Comparison of ENCODE assay signal across 9 cellular contexts in the genomic region with DNA sequence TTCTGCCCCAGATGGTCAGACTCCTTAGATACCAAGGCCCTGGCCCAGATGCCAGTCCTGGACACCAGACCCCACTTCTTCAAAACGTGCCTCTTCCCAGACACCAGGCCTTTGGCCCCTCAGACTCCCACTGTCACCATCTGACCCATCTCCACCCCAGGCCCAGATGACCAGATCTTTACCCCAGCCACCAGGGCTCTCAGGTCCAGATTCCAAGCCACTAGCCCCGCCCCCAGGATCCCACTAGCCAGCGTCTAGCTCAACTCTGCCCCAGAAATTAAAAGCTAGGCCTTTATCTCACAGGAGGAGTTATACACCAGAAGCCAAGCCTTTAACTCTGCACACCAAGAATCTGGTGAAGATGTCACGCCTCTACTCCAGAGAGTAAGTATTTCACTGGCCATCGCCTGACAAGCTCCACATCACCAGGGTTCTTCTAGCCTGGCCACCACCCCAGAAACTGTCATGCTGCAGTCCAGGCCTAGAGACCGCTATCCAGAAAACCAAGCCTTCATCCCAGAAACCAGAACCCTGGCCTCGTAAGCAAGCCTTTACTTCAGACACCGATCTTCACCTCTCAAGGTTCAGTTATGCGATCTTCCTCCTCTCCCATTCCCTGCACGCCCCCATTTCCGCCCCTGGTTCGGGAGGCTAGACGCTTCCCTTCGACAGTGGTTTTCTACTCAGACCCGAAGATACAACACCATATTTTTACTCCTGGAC. TPM values are rescaled to one million over a fixed set of nuclear protein-coding genes. Genes with fewer than 3 reads are reported as not detected.
DNase-seq lines count a peak whose midpoint lies in the region; ATAC-seq, FAIRE-seq and TF ChIP-seq lines count a peak whose summit lies in the region.
"Had no signal": no experiment of that assay in that cellular context is flagged by ENCODE, and none has a peak within 500 bp of the region (broad histone marks: within the 10 kb centered on the region; RNA-seq: fewer than 3 reads in every experiment).

No MANE protein-coding gene starts in this region.

- POLR2A ChIA-PET in BJ (lab: Charles Lee), result interaction anchor here (0.5 kb wide), 1 partner anchor 407 kb away, joined by 3 read pairs; no protein-coding TSS in a partner anchor

- H3K36me3 ChIP-seq in BJ (ENCODE audit: control insufficient read depth, insufficient read depth, low read length), result peaks cover 10% of the 10 kb centered on the region
- H3K36me3 ChIP-seq in MM.1S (replicated peaks; ENCODE audit: insufficient read depth, low read length), result no peaks in the 10 kb centered on the region; the same call in 1 of the 2 replicates
- H3K36me3 ChIP-seq in duodenal mucosa (ENCODE audit: control insufficient read depth in 1 of 2, insufficient read depth in 2 of 2, low read length in 2 of 2), result peaks cover 22 to 38% of the 10 kb centered on the region in 2 donors

- H3K9ac ChIP-seq in MM.1S (ENCODE audit: low read length) (peak overlapping the region; percentile 91), duodenal mucosa (ENCODE audit: low read depth in 1 of 2, low read length in 2 of 2) (peak overlapping the region; percentile 77 to 97)

- H3K27ac ChIP-seq in MM.1S (ENCODE audit: low read length) (peak overlapping the region; percentile 32; the same call in 1 of the 2 replicates), duodenal mucosa (ENCODE audit: low read depth, low read length) (peak overlapping the region; percentile 49)

- H2AFZ ChIP-seq in MM.1S (ENCODE audit: low read length), result peak overlapping the region; percentile 62

- no peaks in the 10 kb centered on the region for H3K9me3 Mint-ChIP-seq in natural killer cell treated with Interleukin-12 subunit alpha and Interleukin-12 subunit beta and Interleukin-15 and Interleukin-18, amount 100 ng/mL, for 72 hours

- H3F3A ChIP-seq in MM.1S (ENCODE audit: insufficient read depth, low read length), result no peaks in the 10 kb centered on the region

- H4K20me1 ChIP-seq in MM.1S (ENCODE audit: insufficient read depth, low read length), result no peaks in the 10 kb centered on the region

- CTCF ChIA-PET in BJ (lab: Yijun Ruan, JAX), result interaction anchor here (1.9 kb wide), 1 partner anchor 171 kb away, joined by 6 read pairs; no protein-coding TSS in a partner anchor

- H3K4me3 ChIP-seq in BJ (ENCODE audit: low read depth, low read length) (peak overlapping the region; percentile 73), MM.1S (ENCODE audit: low read length) (peak overlapping the region; percentile 94), duodenal mucosa (ENCODE audit: low read depth in 1 of 2, low read length in 2 of 2) (peak overlapping the region; percentile 96 to 99)

- no peaks in the 10 kb centered on the region for H3K27me3 Mint-ChIP-seq in natural killer cell treated with Interleukin-12 subunit alpha and Interleukin-12 subunit beta and Interleukin-15 and Interleukin-18, amount 100 ng/mL, for 72 hours

- H3K9me3 ChIP-seq in MM.1S (replicated peaks; ENCODE audit: insufficient read depth, low read length) (no peaks in the 10 kb centered on the region), duodenal mucosa (ENCODE audit: control insufficient read depth in 1 of 2, low read length in 2 of 2) (no peaks in the 10 kb centered on the region)

- H3K27me3 ChIP-seq in BJ (ENCODE audit: control insufficient read depth, insufficient read depth, low read length), result no peaks in the 10 kb centered on the region
- H3K27me3 ChIP-seq in MM.1S (replicated peaks; ENCODE audit: insufficient read depth, low read length), result no peaks in the 10 kb centered on the region
- H3K27me3 ChIP-seq in duodenal mucosa (ENCODE audit: control insufficient read depth in 1 of 2, insufficient read depth in 2 of 2, low read length in 2 of 2), result no peaks in the 10 kb centered on the region

- H3K9me2 ChIP-seq in MM.1S (replicated peaks; ENCODE audit: insufficient read depth, low read length), result no peaks in the 10 kb centered on the region

- peaks cover 9% of the 10 kb centered on the region for H3K36me3 Mint-ChIP-seq in natural killer cell treated with Interleukin-12 subunit alpha and Interleukin-12 subunit beta and Interleukin-15 and Interleukin-18, amount 100 ng/mL, for 72 hours

- DNase-seq in BJ (ENCODE audit: low read depth), result no peak
- no peak for DNase-seq in MM.1S
- DNase-seq in natural killer cell treated with Interleukin-12 subunit alpha and Interleukin-12 subunit beta and Interleukin-15 and Interleukin-18, amount 100 ng/mL, for 72 hours (ENCODE audit: low spot score), result no peak
- DNase-seq in mucosa of gallbladder (ENCODE audit: low spot score), result no peak
- no peak for DNase-seq in GM12892 (ENCODE audit: insufficient read length)
- DNase-seq in NCI-H2081 treated with DMSO at 0.1 percent for 48 hours (lab: John Stamatoyannopoulos, UW), result no peak

- H3K4me1 Mint-ChIP-seq in natural killer cell treated with Interleukin-12 subunit alpha and Interleukin-12 subunit beta and Interleukin-15 and Interleukin-18, amount 100 ng/mL, for 72 hours (ENCODE audit: low read depth in 2 of 2), result peaks cover 31 to 37% of the 10 kb centered on the region in 2 donors

- no peak for FAIRE-seq in GM12892 (lab: Jason Lieb, UNC)

- TF ChIP-seq CTCF in BJ (IDR thresholded peaks at IDR 0.05; ENCODE audit: insufficient read depth, low read depth, low read length) (no peak), MM.1S (IDR thresholded peaks at IDR 0.05; ENCODE audit: low read length) (no peak)

- peaks cover 58% of the 10 kb centered on the region for H3K79me2 ChIP-seq in MM.1S (ENCODE audit: low read length)

- no peak for TF ChIP-seq POLR2A in GM12892 (IDR thresholded peaks at IDR 0.05; ENCODE audit: low read depth, low read length)

- H3K27ac Mint-ChIP-seq in natural killer cell treated with Interleukin-12 subunit alpha and Interleukin-12 subunit beta and Interleukin-15 and Interleukin-18, amount 100 ng/mL, for 72 hours, result peak overlapping the region; percentile 95 to 99

- H3K4me1 ChIP-seq in MM.1S (ENCODE audit: low read length), result peaks cover 14% of the 10 kb centered on the region
- H3K4me1 ChIP-seq in duodenal mucosa (ENCODE audit: control insufficient read depth in 1 of 2, insufficient read depth in 2 of 2, low read length in 2 of 2), result peaks cover 21 to 24% of the 10 kb centered on the region in 2 donors

- no peak for ATAC-seq in natural killer cell treated with Interleukin-12 subunit alpha and Interleukin-12 subunit beta and Interleukin-15 and Interleukin-18, amount 100 ng/mL, for 72 hours
- ATAC-seq in HG02938 (IDR thresholded peaks at IDR 0.05; ENCODE audit: unreplicated experiment), result no peak

- H3K4me2 ChIP-seq in MM.1S (ENCODE audit: low read depth, low read length), result peak overlapping the region; percentile 85

- H3K4me3 Mint-ChIP-seq in natural killer cell treated with Interleukin-12 subunit alpha and Interleukin-12 subunit beta and Interleukin-15 and Interleukin-18, amount 100 ng/mL, for 72 hours, result peak overlapping the region; percentile 99

RNA-seq across cellular contexts. Expression of a gene that starts 0.6 kb away (rescaled TPM):
- 20.7 and 39.8 TPM in 2 replicates for polyA plus RNA-seq in BJ (2011; rRNA removed)
- polyA minus RNA-seq in BJ (2011; rRNA and poly(A)+ RNA removed), result 41.7 and 60.5 TPM in 2 replicates
- total RNA-seq in natural killer cell treated with Interleukin-12 subunit alpha and Interleukin-12 subunit beta and Interleukin-15 and Interleukin-18, amount 100 ng/mL, for 72 hours, result 10 to 100 TPM; 42.2 to 46.1 TPM
- 45.8 TPM for total RNA-seq in mucosa of gallbladder
- 10.3 TPM for polyA plus RNA-seq in GM12892 (2012; ENCODE audit: missing spikeins)

RNA-seq across cellular contexts. Expression of a gene that starts 0.8 kb away (rescaled TPM):
- 8.9 and 28.5 TPM in 2 replicates for polyA plus RNA-seq in BJ (2011; rRNA removed)
- polyA minus RNA-seq in BJ (2011; rRNA and poly(A)+ RNA removed), result 4.1 and 5.0 TPM in 2 replicates
- 10 to 100 TPM; 75.9 to 95.7 TPM for total RNA-seq in natural killer cell treated with Interleukin-12 subunit alpha and Interleukin-12 subunit beta and Interleukin-15 and Interleukin-18, amount 100 ng/mL, for 72 hours
- total RNA-seq in mucosa of gallbladder, result 121 TPM
- polyA plus RNA-seq in GM12892 (2012; ENCODE audit: missing spikeins), result 125 TPM

RNA-seq across cellular contexts. Expression of a gene that starts 4.8 kb away (rescaled TPM):
- not detected in 2 replicates for polyA plus RNA-seq in BJ (2011; rRNA removed)
- polyA minus RNA-seq in BJ (2011; rRNA and poly(A)+ RNA removed), result not detected in 2 replicates
- 1 to 10 TPM; 1.2 to 1.5 TPM for total RNA-seq in natural killer cell treated with Interleukin-12 subunit alpha and Interleukin-12 subunit beta and Interleukin-15 and Interleukin-18, amount 100 ng/mL, for 72 hours
- 4.7 TPM for total RNA-seq in mucosa of gallbladder
- polyA plus RNA-seq in GM12892 (2012; ENCODE audit: missing spikeins), result 0.89 TPM
- total RNA-seq: SK-MEL-5 had no signal

RNA-seq across cellular contexts. Expression of a gene that starts 8.2 kb away (rescaled TPM):
- 28.6 and 39.4 TPM in 2 replicates for polyA plus RNA-seq in BJ (2011; rRNA removed)
- polyA minus RNA-seq in BJ (2011; rRNA and poly(A)+ RNA removed), result 39.9 and 55.0 TPM in 2 replicates
- total RNA-seq in natural killer cell treated with Interleukin-12 subunit alpha and Interleukin-12 subunit beta and Interleukin-15 and Interleukin-18, amount 100 ng/mL, for 72 hours, result 100 to 1,000 TPM; 233 to 247 TPM
- 215 TPM for total RNA-seq in mucosa of gallbladder
- polyA plus RNA-seq in GM12892 (2012; ENCODE audit: missing spikeins), result 60.6 TPM

RNA-seq across cellular contexts. Expression of a gene that starts 33.1 kb away (rescaled TPM):
- polyA plus RNA-seq in BJ (2011; rRNA removed), result not detected in 2 replicates
- polyA minus RNA-seq in BJ (2011; rRNA and poly(A)+ RNA removed), result not detected in 2 replicates
- total RNA-seq in natural killer cell treated with Interleukin-12 subunit alpha and Interleukin-12 subunit beta and Interleukin-15 and Interleukin-18, amount 100 ng/mL, for 72 hours, result 1 to 10 TPM in 1 of 2 donors, under 1 TPM in 1; 0.36 to 1.2 TPM
- 61.3 TPM for total RNA-seq in mucosa of gallbladder
- polyA plus RNA-seq in GM12892 (2012; ENCODE audit: missing spikeins), result 0.57 TPM
